1 cellular context compared by ENCODE assay signal in genomic region chr6:37705239-37706051, GRCh38.
A peak's percentile ranks its signal among the peaks of the same experiment; 100 is the strongest.
TF ChIP-seq lines count a peak whose summit lies in the region.

No MANE protein-coding gene starts in this region.

TF ChIP-seq in GM12878, 131 proteins besides CTCF, POLR2A, EP300 and RAD21 (continued from another document):
- TF ChIP-seq CEBPB (IDR thresholded peaks at IDR 0.05; ENCODE audit: borderline replicate concordance in 1 of 2, low read depth in 2 of 2, low read length in 2 of 2) (no peak), KAT2A (conservative IDR thresholded peaks at IDR 0.05; ENCODE audit: control insufficient read depth, low read depth, low read length) (no peak), BCL11A (IDR thresholded peaks at IDR 0.05; ENCODE audit: low read depth, low read length) (no peak), USF2 (IDR thresholded peaks at IDR 0.05; ENCODE audit: borderline replicate concordance, low read depth, low read length) (no peak), POLR2AphosphoS2 (IDR thresholded peaks at IDR 0.05; ENCODE audit: low read depth, low read length) (no peak), BCL3 (IDR thresholded peaks at IDR 0.05; ENCODE audit: borderline replicate concordance, insufficient read depth, low read depth, low read length, poor library complexity, severe bottlenecking) (no peak), CBFB (IDR thresholded peaks at IDR 0.05; ENCODE audit: low read depth) (no peak), USF1 (IDR thresholded peaks at IDR 0.05; ENCODE audit: borderline replicate concordance, extremely low read length, insufficient read depth, low read depth, low read length) (no peak), SPI1 (IDR thresholded peaks at IDR 0.05; ENCODE audit: borderline replicate concordance, insufficient read depth, low read depth, low read length) (no peak), CHD4 (IDR thresholded peaks at IDR 0.05) (no peak), ZBTB11 (CRISPR knock-in tag; IDR thresholded peaks at IDR 0.05) (no peak), RUNX3 (IDR thresholded peaks at IDR 0.05; ENCODE audit: low read length) (peak; percentile 48), RCOR1 (conservative IDR thresholded peaks at IDR 0.05; ENCODE audit: low read depth, low read length) (no peak), POU2F2 (IDR thresholded peaks at IDR 0.05; ENCODE audit: borderline replicate concordance, low read depth, low read length) (no peak), RB1 (IDR thresholded peaks at IDR 0.05; ENCODE audit: borderline replicate concordance) (no peak; the same call in 1 of the 2 replicates), CBX3 (IDR thresholded peaks at IDR 0.05; ENCODE audit: borderline replicate concordance, low read depth) (no peak), NBN (IDR thresholded peaks at IDR 0.05) (peak; percentile 60), TAF1 (IDR thresholded peaks at IDR 0.05; ENCODE audit: borderline replicate concordance, low read depth, low read length) (no peak), ETV6 (conservative IDR thresholded peaks at IDR 0.05 in 1 of 2, IDR thresholded peaks at IDR 0.05 in 1 of 2; ENCODE audit: borderline replicate concordance in 1 of 2, low read depth in 1 of 2) (no peak), POLR2AphosphoS5 (IDR thresholded peaks at IDR 0.05; ENCODE audit: low read length) (no peak), ZSCAN29 (IDR thresholded peaks at IDR 0.05) (no peak), SMAD5 (IDR thresholded peaks at IDR 0.05; ENCODE audit: low read depth) (no peak), SREBF2 (IDR thresholded peaks at IDR 0.05; ENCODE audit: low read length) (no peak), BRCA1 (IDR thresholded peaks at IDR 0.05; ENCODE audit: low read depth, low read length) (no peak), GATAD2B (conservative IDR thresholded peaks at IDR 0.05; ENCODE audit: low read depth) (0 out of 2 replicates have a peak, but pooled peaks have one; percentile 12), HDAC2 (IDR thresholded peaks at IDR 0.05) (no peak), NR2F1 (conservative IDR thresholded peaks at IDR 0.05) (peak; percentile 65; the same call in 1 of the 2 replicates), IKZF2 (IDR thresholded peaks at IDR 0.05) (no peak; a peak in 1 of 4 replicates), ZBED1 (IDR thresholded peaks at IDR 0.05; ENCODE audit: borderline replicate concordance) (no peak), JUND (IDR thresholded peaks at IDR 0.05; ENCODE audit: low read depth, low read length) (no peak), FOXM1 (IDR thresholded peaks at IDR 0.05; ENCODE audit: low read depth, low read length) (no peak), MEF2B (IDR thresholded peaks at IDR 0.05; ENCODE audit: partially characterized antibody, poor library complexity, severe bottlenecking) (peak; percentile 73), NR2C2 (IDR thresholded peaks at IDR 0.05; ENCODE audit: borderline replicate concordance, control insufficient read depth, insufficient read length, low read depth) (no peak), YBX1 (IDR thresholded peaks at IDR 0.05) (no peak), SIX5 (IDR thresholded peaks at IDR 0.05; ENCODE audit: low read depth, low read length, severe bottlenecking) (no peak), IRF4 (IDR thresholded peaks at IDR 0.05; ENCODE audit: low read depth, low read length) (no peak), DPF2 (IDR thresholded peaks at IDR 0.05) (no peak), PRDM15 (CRISPR knock-in tag; IDR thresholded peaks at IDR 0.05) (no peak), ZNF622 (IDR thresholded peaks at IDR 0.05) (no peak), HDAC6 (IDR thresholded peaks at IDR 0.05; ENCODE audit: unreplicated experiment) (no peak), PBX3 (IDR thresholded peaks at IDR 0.05; ENCODE audit: insufficient replicate concordance, low read depth, low read length) (no peak), PAX5 (IDR thresholded peaks at IDR 0.05; ENCODE audit: borderline replicate concordance, low read depth, low read length) (no peak), NRF1 (conservative IDR thresholded peaks at IDR 0.05; ENCODE audit: low read depth, low read length) (peak; percentile 73), ZBTB4 (CRISPR knock-in tag; IDR thresholded peaks at IDR 0.05) (no peak), BMI1 (IDR thresholded peaks at IDR 0.05; ENCODE audit: borderline replicate concordance) (no peak), ZNF384 (IDR thresholded peaks at IDR 0.05; ENCODE audit: borderline replicate concordance, low read depth, low read length) (no peak), PKNOX1 (IDR thresholded peaks at IDR 0.05) (no peak), ESRRA (IDR thresholded peaks at IDR 0.05; ENCODE audit: low read length) (no peak), SUPT20H (IDR thresholded peaks at IDR 0.05; ENCODE audit: borderline replicate concordance, control insufficient read depth, low read depth, low read length) (no peak), CREB1 (IDR thresholded peaks at IDR 0.05; ENCODE audit: low read depth) (peak; percentile 61), ZZZ3 (IDR thresholded peaks at IDR 0.05; ENCODE audit: control insufficient read depth, insufficient read length, low read depth) (no peak), ATF3 (IDR thresholded peaks at IDR 0.05; ENCODE audit: borderline replicate concordance, extremely low read depth, low read depth, low read length) (no peak), YY1 (IDR thresholded peaks at IDR 0.05; ENCODE audit: low read depth, low read length) (peak; percentile 92)
